ENCODE assay signal across 1 cellular context in genomic region chr1:193418745-193419058, GRCh38.
TF ChIP-seq lines count a peak whose summit lies in the region.

No MANE protein-coding gene starts in this region.

TF ChIP-seq in IMR-90, 13 proteins besides CTCF, POLR2A, EP300 and RAD21 (continued from another document):
- TF ChIP-seq USF2 (IDR thresholded peaks at IDR 0.05; ENCODE audit: low read depth, low read length) (no peak), NFE2L2 (IDR thresholded peaks at IDR 0.05; ENCODE audit: low read depth, low read length) (no peak), BHLHE40 (IDR thresholded peaks at IDR 0.05; ENCODE audit: low read depth, low read length) (no peak)
